25 cellular contexts compared by ENCODE assay signal in genomic region chr7:103773726-103774125, GRCh38.
DNase-seq lines count a peak whose midpoint lies in the region; ATAC-seq and TF ChIP-seq lines count a peak whose summit lies in the region.
"Had no signal": no experiment of that assay in that cellular context is flagged by ENCODE, and none has a peak within 500 bp of the region (broad histone marks: within the 10 kb centered on the region; RNA-seq: fewer than 3 reads in every experiment).

No MANE protein-coding gene starts in this region.

- no peak overlapping the region for H3K9ac ChIP-seq in MM.1S (ENCODE audit: low read length)

- H3K9me3 Mint-ChIP-seq in GM23338 = no peaks in the 10 kb centered on the region
- H3K9me3 Mint-ChIP-seq in WTC11 = no peaks in the 10 kb centered on the region

- H3K4me1 ChIP-seq in GM23338 (ENCODE audit: insufficient read depth) = no peaks in the 10 kb centered on the region
- H3K4me1 ChIP-seq in MM.1S (ENCODE audit: low read length) = peaks cover 47% of the 10 kb centered on the region
- H3K4me1 ChIP-seq: A549 had no signal

- H3K4me3 ChIP-seq in GM23338 (no peak overlapping the region), MM.1S (ENCODE audit: low read length) (no peak overlapping the region)
- H3K4me3 ChIP-seq: A549, K562 had no signal

- no peaks in the 10 kb centered on the region for H3K27me3 Mint-ChIP-seq in GM23338 (ENCODE audit: insufficient read depth, low read depth, poor library complexity)
- H3K27me3 Mint-ChIP-seq in WTC11 (ENCODE audit: low read depth) = no peaks in the 10 kb centered on the region; the same call in 1 of the 2 replicates

- no peaks in the 10 kb centered on the region for H3K27me3 ChIP-seq in GM23338 (ENCODE audit: insufficient read depth)
- H3K27me3 ChIP-seq in MM.1S (replicated peaks; ENCODE audit: insufficient read depth, low read length) = no peaks in the 10 kb centered on the region

- no peak overlapping the region for H3K27ac ChIP-seq in GM23338 (ENCODE audit: low read depth)
- peak overlapping the region; percentile 72; the same call in 1 of the 2 replicates for H3K27ac ChIP-seq in MM.1S (ENCODE audit: low read length)
- H3K27ac ChIP-seq: A549, HL-60 had no signal

- no peaks in the 10 kb centered on the region for H3F3A ChIP-seq in GM23338 (replicated peaks; ENCODE audit: low read depth)
- H3F3A ChIP-seq in MM.1S (ENCODE audit: insufficient read depth, low read length) = peaks cover 33% of the 10 kb centered on the region; the same call in 1 of the 2 replicates

- DNase-seq in GM23338 (ENCODE audit: low spot score) = peak; percentile 28
- DNase-seq in MM.1S = peak; percentile 94
- no peak for DNase-seq in WTC11 (ENCODE audit: low spot score)
- no peak for DNase-seq in NCI-H226
- no peak for DNase-seq in GM10266 (ENCODE audit: extremely low spot score)
- DNase-seq: DMS53; GDM1; HCEC 1CT; MV-4-11; NCI-H1417; NCI-H1694 treated with DMSO at 0.1 percent for 48 hours; NCI-H510A; NK-92 treated with Interleukin-12 subunit alpha and Interleukin-12 subunit beta, amount 100 ng/mL, for 24 hours; OCI-M1; Right ventricle myocardium superior; T-helper 9 cell had no signal

- no peak overlapping the region for H2AFZ ChIP-seq in GM23338
- H2AFZ ChIP-seq in MM.1S (ENCODE audit: low read length) = no peak overlapping the region

- H3K4me1 Mint-ChIP-seq in GM23338 = peaks cover 6% of the 10 kb centered on the region
- peaks cover 22% of the 10 kb centered on the region for H3K4me1 Mint-ChIP-seq in WTC11
- H3K4me1 Mint-ChIP-seq: B cell, CD14-positive monocyte had no signal

- TF ChIP-seq CTCF in GM23338 (conservative IDR thresholded peaks at IDR 0.05; ENCODE audit: low read depth in 2 of 2) (no peak), MM.1S (IDR thresholded peaks at IDR 0.05; ENCODE audit: low read length) (no peak), WTC11 (IDR thresholded peaks at IDR 0.05) (no peak), GM10266 (IDR thresholded peaks at IDR 0.05; ENCODE audit: control insufficient read depth, insufficient read depth, low read depth, missing control alignments) (no peak)

- H3K27ac Mint-ChIP-seq in GM23338 = no peak overlapping the region
- H3K27ac Mint-ChIP-seq in WTC11 = no peak overlapping the region
- H3K27ac Mint-ChIP-seq: B cell, CD14-positive monocyte had no signal

- H3K4me2 ChIP-seq in GM23338 (no peak overlapping the region), MM.1S (ENCODE audit: low read depth, low read length) (peak overlapping the region; percentile 42; the same call in 1 of the 2 replicates)
- H3K4me2 ChIP-seq: A549 had no signal

- H3K36me3 Mint-ChIP-seq in GM23338 (ENCODE audit: low read depth) (no peaks in the 10 kb centered on the region), WTC11 (no peaks in the 10 kb centered on the region)
- H3K36me3 Mint-ChIP-seq: CD14-positive monocyte had no signal

- CTCF ChIA-PET in WTC11 (lab: Charles Lee) = no interaction called here

- POLR2A ChIA-PET in WTC11 (lab: Charles Lee) = no interaction called here

- H3K79me2 ChIP-seq in GM23338 (replicated peaks; ENCODE audit: insufficient read depth) (no peaks in the 10 kb centered on the region), MM.1S (ENCODE audit: low read length) (no peaks in the 10 kb centered on the region)

- no peaks in the 10 kb centered on the region for H3K9me3 ChIP-seq in MM.1S (replicated peaks; ENCODE audit: insufficient read depth, low read length)
- H3K9me3 ChIP-seq: A549 had no signal

- H4K20me1 ChIP-seq in GM23338 (replicated peaks; ENCODE audit: insufficient read depth) (no peaks in the 10 kb centered on the region), MM.1S (ENCODE audit: insufficient read depth, low read length) (no peaks in the 10 kb centered on the region)

- no peaks in the 10 kb centered on the region for H3K9me2 ChIP-seq in GM23338 (ENCODE audit: insufficient read depth)
- no peaks in the 10 kb centered on the region for H3K9me2 ChIP-seq in MM.1S (replicated peaks; ENCODE audit: insufficient read depth, low read length)

- peak; percentile 74 for ATAC-seq in GM18868 (IDR thresholded peaks at IDR 0.05; ENCODE audit: unreplicated experiment)
- no peak for ATAC-seq in GM23338
- ATAC-seq in WTC11 = peak; percentile 44
- ATAC-seq in GM19455 (IDR thresholded peaks at IDR 0.05; ENCODE audit: unreplicated experiment) = no peak
- no peak for ATAC-seq in HG03520 (IDR thresholded peaks at IDR 0.05; ENCODE audit: unreplicated experiment)
- ATAC-seq: A549, HepG2, K562 had no signal

- H3K36me3 ChIP-seq in GM23338 (ENCODE audit: insufficient read depth) = no peaks in the 10 kb centered on the region
- no peaks in the 10 kb centered on the region for H3K36me3 ChIP-seq in MM.1S (replicated peaks; ENCODE audit: insufficient read depth, low read length)

- H3K4me3 Mint-ChIP-seq in GM23338 (no peak overlapping the region), WTC11 (peak overlapping the region; percentile 33)
- H3K4me3 Mint-ChIP-seq: B cell, CD14-positive monocyte had no signal

TF ChIP-seq in GM23338, 12 proteins besides CTCF, POLR2A, EP300 and RAD21:
- TF ChIP-seq ETS1 (IDR thresholded peaks at IDR 0.05) = no peak
- no peak for TF ChIP-seq STAT1 (IDR thresholded peaks at IDR 0.05; ENCODE audit: unreplicated experiment)
- TF ChIP-seq POLR2AphosphoS5 (IDR thresholded peaks at IDR 0.05; ENCODE audit: low read depth) = no peak
TF ChIP-seq in GM23338: peak in this region for 0.

TF ChIP-seq in WTC11, 78 proteins besides CTCF, POLR2A, EP300 and RAD21:
- no peak for TF ChIP-seq NR3C1 (CRISPR knock-in tag; conservative IDR thresholded peaks at IDR 0.05; ENCODE audit: low read depth)
- TF ChIP-seq NFE2L1 (CRISPR knock-in tag; IDR thresholded peaks at IDR 0.05) = no peak
- TF ChIP-seq GTF2I (CRISPR knock-in tag; conservative IDR thresholded peaks at IDR 0.05) = no peak
- TF ChIP-seq ATF2 (CRISPR knock-in tag; IDR thresholded peaks at IDR 0.05; ENCODE audit: borderline replicate concordance, low read depth) = no peak
- TF ChIP-seq ATF1 (CRISPR knock-in tag; IDR thresholded peaks at IDR 0.05) = no peak
- no peak for TF ChIP-seq RELA (CRISPR knock-in tag; IDR thresholded peaks at IDR 0.05; ENCODE audit: borderline replicate concordance)
- TF ChIP-seq TCF7 (CRISPR knock-in tag; IDR thresholded peaks at IDR 0.05; ENCODE audit: low read depth) = no peak
TF ChIP-seq in WTC11: peak in this region for 0.

Comparison
In these comparisons a context has a peak if more than half of its experiments do, and no peak if none do; other contexts are left out.
1. ATAC-seq: peak in GM18868 (single experiment) and WTC11 (single experiment); none in GM23338 (single experiment), GM19455 (single experiment) and HG03520 (single experiment).
2. DNase-seq: peak in GM23338 (single experiment) and MM.1S (single experiment); none in WTC11 (single experiment), NCI-H226 (single experiment) and GM10266 (single experiment).